1 cellular context compared by ENCODE assay signal in the genomic region with DNA sequence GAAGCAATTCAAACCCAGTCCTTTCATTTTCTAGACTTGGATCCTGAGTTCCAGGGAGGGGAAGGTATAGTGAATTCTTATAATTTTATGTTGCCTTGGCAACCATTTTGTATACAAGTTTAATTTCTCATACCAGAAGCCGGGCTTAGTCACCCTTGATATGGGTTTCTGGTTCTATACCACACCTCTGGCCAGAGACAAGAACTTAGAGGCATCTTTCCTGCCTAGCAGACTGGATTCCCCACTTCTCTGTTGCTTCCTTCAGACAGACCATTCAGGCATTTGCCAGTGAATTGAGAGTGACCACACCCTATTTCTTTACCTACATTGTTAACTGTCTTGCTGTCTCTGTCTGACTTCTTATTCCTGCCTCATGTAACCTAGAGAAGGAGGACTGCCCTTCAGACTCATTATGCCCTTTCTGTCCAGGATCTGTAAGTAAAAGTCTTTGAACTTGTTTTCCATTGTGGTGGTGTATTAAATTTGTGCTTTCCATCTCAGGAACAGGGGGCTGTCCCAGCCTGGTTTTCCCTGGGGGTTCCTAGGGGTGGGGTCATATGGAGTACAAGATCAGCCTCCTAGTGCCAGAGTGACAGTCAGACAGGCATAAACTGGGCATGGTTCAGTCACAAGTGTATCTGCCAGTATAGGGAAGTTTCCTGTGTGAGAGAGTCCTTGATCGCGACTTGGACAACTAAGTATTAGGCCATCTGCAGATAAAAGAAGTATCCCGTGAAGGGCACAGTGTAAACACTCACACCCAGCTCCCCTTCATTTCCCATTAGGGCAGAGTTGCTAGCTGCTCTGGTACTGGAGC.
TF ChIP-seq lines count a peak whose summit lies in the region.

No MANE protein-coding gene starts in this region.

TF ChIP-seq in endothelial cell of umbilical vein, 7 proteins besides CTCF, POLR2A, EP300 and RAD21:
- TF ChIP-seq MYC (IDR thresholded peaks at IDR 0.05; ENCODE audit: low read depth, low read length) = no peak
- peak; percentile 3 for TF ChIP-seq JUN (IDR thresholded peaks at IDR 0.05; ENCODE audit: borderline replicate concordance, insufficient read depth, insufficient read length, low read depth)
- no peak for TF ChIP-seq EZH2 (IDR thresholded peaks at IDR 0.05; ENCODE audit: borderline replicate concordance, low read depth, low read length, severe bottlenecking)
